ENCODE assay signal across 14 cellular contexts in the genomic region with DNA sequence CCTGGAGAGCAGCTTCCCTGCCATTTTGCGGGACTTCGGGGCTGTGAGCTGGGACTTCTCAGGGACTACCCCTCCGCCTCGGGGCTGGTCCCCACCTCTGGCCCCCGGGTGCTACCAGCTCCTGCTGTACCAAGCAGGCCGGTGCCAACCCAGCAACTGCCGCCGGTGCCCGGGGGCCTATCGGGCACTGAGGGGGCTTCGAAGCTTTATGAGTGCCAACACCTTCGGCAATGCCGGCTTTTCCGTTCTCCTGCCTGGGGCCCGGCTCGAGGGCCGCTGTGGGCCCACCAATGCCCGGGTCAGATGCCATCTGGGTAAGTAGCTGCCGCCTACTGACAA. TPM values are rescaled to one million over a fixed set of nuclear protein-coding genes. Genes with fewer than 3 reads are reported as not detected.
A peak's percentile ranks its signal among the peaks of the same experiment; 100 is the strongest.
DNase-seq lines count a peak whose midpoint lies in the region; ATAC-seq and TF ChIP-seq lines count a peak whose summit lies in the region.
"Had no signal": no experiment of that assay in that cellular context is flagged by ENCODE, and none has a peak within 500 bp of the region (broad histone marks: within the 10 kb centered on the region; RNA-seq: fewer than 3 reads in every experiment).

No MANE protein-coding gene starts in this region.

- peak overlapping the region; percentile 0 for H3K4me3 Mint-ChIP-seq in activated CD4-positive, alpha-beta memory T cell treated with anti-CD3 and anti-CD28 coated beads, Interleukin-2, amount 10 ng/mL, durations not matched to agents 7 days and 5 days
- H3K4me3 Mint-ChIP-seq in activated CD4-positive, alpha-beta memory T cell treated with anti-CD3 and anti-CD28 coated beads for 36 hours, result no peak overlapping the region
- H3K4me3 Mint-ChIP-seq in glutamatergic neuron (ENCODE audit: unreplicated experiment), result peak overlapping the region; percentile 85
- peak overlapping the region; percentile 78 for H3K4me3 Mint-ChIP-seq in stimulated activated effector memory CD8-positive, alpha-beta T cell treated with anti-CD3 and anti-CD28 coated beads, Interleukin-12 subunit alpha, Interleukin-12 subunit beta, amount 100 ng/mL, for 72 hours

- intact Hi-C loops in activated CD4-positive, alpha-beta memory T cell treated with anti-CD3 and anti-CD28 coated beads for 36 hours (cut with micrococcal nuclease), result no loop called here

- POLR2A ChIA-PET in activated CD4-positive, alpha-beta memory T cell treated with anti-CD3 and anti-CD28 coated beads, Interleukin-2, amount 10 ng/mL, durations not matched to agents 7 days and 5 days (lab: Charles Lee), result interaction anchor here (0.7 to 2.2 kb wide), 2 partner anchors 14 to 94 kb away, joined by 3 to 11 read pairs; a partner anchor contains a TSS
- POLR2A ChIA-PET in activated CD4-positive, alpha-beta memory T cell treated with anti-CD3 and anti-CD28 coated beads for 36 hours (lab: Charles Lee), result interaction anchor here (1.0 to 2.1 kb wide), 3 partner anchors 15 to 93 kb away, joined by 3 to 7 read pairs (median 6); a partner anchor contains a TSS

- CTCF ChIA-PET in activated CD4-positive, alpha-beta memory T cell treated with anti-CD3 and anti-CD28 coated beads, Interleukin-2, amount 10 ng/mL, durations not matched to agents 7 days and 5 days (lab: Charles Lee), result interaction anchor here (1.3 kb wide), 1 partner anchor 131 kb away, joined by 3 read pairs; no protein-coding TSS in a partner anchor
- CTCF ChIA-PET in activated CD4-positive, alpha-beta memory T cell treated with anti-CD3 and anti-CD28 coated beads for 36 hours (lab: Charles Lee), result interaction anchor here (1.5 to 2.0 kb wide), 4 partner anchors 24 to 201 kb away, joined by 3 to 12 read pairs (median 5); a partner anchor contains a TSS

- no peak for DNase-seq in activated CD4-positive, alpha-beta memory T cell treated with anti-CD3 and anti-CD28 coated beads, Interleukin-2, amount 10 ng/mL, durations not matched to agents 7 days and 5 days
- no peak for DNase-seq in activated CD4-positive, alpha-beta memory T cell treated with anti-CD3 and anti-CD28 coated beads for 36 hours
- no peak for DNase-seq in glutamatergic neuron
- DNase-seq in stimulated activated effector memory CD8-positive, alpha-beta T cell treated with anti-CD3 and anti-CD28 coated beads, Interleukin-12 subunit alpha, Interleukin-12 subunit beta, amount 100 ng/mL, for 72 hours (ENCODE audit: low spot score in 2 of 2), result no peak
- DNase-seq in NCI-H524 treated with DMSO at 0.1 percent for 48 hours (lab: John Stamatoyannopoulos, UW), result no peak
- no peak for DNase-seq in foreskin melanocyte
- DNase-seq: activated CD4-positive, CD25-positive, alpha-beta regulatory T cell treated with anti-CD3 and anti-CD28 coated beads, Interleukin-2, amount 50 U/mL, for 72 hours; activated gamma-delta T cell treated with Interleukin-2 at 50 U/mL for 16 hours; NCI-H1048; NCI-H524; SHP77 treated with DMSO at 0.1 percent for 48 hours had no signal

- H3K27me3 Mint-ChIP-seq in activated CD4-positive, alpha-beta memory T cell treated with anti-CD3 and anti-CD28 coated beads, Interleukin-2, amount 10 ng/mL, durations not matched to agents 7 days and 5 days, result peaks cover 18% of the 10 kb centered on the region
- H3K27me3 Mint-ChIP-seq in activated CD4-positive, alpha-beta memory T cell treated with anti-CD3 and anti-CD28 coated beads for 36 hours, result peaks cover 18% of the 10 kb centered on the region
- peaks cover 10% of the 10 kb centered on the region for H3K27me3 Mint-ChIP-seq in glutamatergic neuron (ENCODE audit: unreplicated experiment)

- no peaks in the 10 kb centered on the region for H3K9me3 Mint-ChIP-seq in activated CD4-positive, alpha-beta memory T cell treated with anti-CD3 and anti-CD28 coated beads, Interleukin-2, amount 10 ng/mL, durations not matched to agents 7 days and 5 days
- no peaks in the 10 kb centered on the region for H3K9me3 Mint-ChIP-seq in activated CD4-positive, alpha-beta memory T cell treated with anti-CD3 and anti-CD28 coated beads for 36 hours
- H3K9me3 Mint-ChIP-seq in glutamatergic neuron (ENCODE audit: unreplicated experiment), result peaks cover 14% of the 10 kb centered on the region
- no peaks in the 10 kb centered on the region for H3K9me3 Mint-ChIP-seq in stimulated activated effector memory CD8-positive, alpha-beta T cell treated with anti-CD3 and anti-CD28 coated beads, Interleukin-12 subunit alpha, Interleukin-12 subunit beta, amount 100 ng/mL, for 72 hours

- TF ChIP-seq CTCF in glutamatergic neuron (IDR thresholded peaks at IDR 0.05; ENCODE audit: partially characterized antibody, unreplicated experiment), result no peak

- H3K4me1 Mint-ChIP-seq in activated CD4-positive, alpha-beta memory T cell treated with anti-CD3 and anti-CD28 coated beads, Interleukin-2, amount 10 ng/mL, durations not matched to agents 7 days and 5 days, result peaks cover 9% of the 10 kb centered on the region
- peaks cover 8% of the 10 kb centered on the region for H3K4me1 Mint-ChIP-seq in activated CD4-positive, alpha-beta memory T cell treated with anti-CD3 and anti-CD28 coated beads for 36 hours (ENCODE audit: low read depth)
- H3K4me1 Mint-ChIP-seq in glutamatergic neuron (ENCODE audit: low read depth, unreplicated experiment), result peaks cover 19% of the 10 kb centered on the region
- peaks cover 28% of the 10 kb centered on the region for H3K4me1 Mint-ChIP-seq in stimulated activated effector memory CD8-positive, alpha-beta T cell treated with anti-CD3 and anti-CD28 coated beads, Interleukin-12 subunit alpha, Interleukin-12 subunit beta, amount 100 ng/mL, for 72 hours

- no peaks in the 10 kb centered on the region for H3K36me3 Mint-ChIP-seq in activated CD4-positive, alpha-beta memory T cell treated with anti-CD3 and anti-CD28 coated beads, Interleukin-2, amount 10 ng/mL, durations not matched to agents 7 days and 5 days (ENCODE audit: low read depth)
- no peaks in the 10 kb centered on the region for H3K36me3 Mint-ChIP-seq in activated CD4-positive, alpha-beta memory T cell treated with anti-CD3 and anti-CD28 coated beads for 36 hours
- peaks cover 4% of the 10 kb centered on the region for H3K36me3 Mint-ChIP-seq in glutamatergic neuron (ENCODE audit: unreplicated experiment)
- H3K36me3 Mint-ChIP-seq in stimulated activated effector memory CD8-positive, alpha-beta T cell treated with anti-CD3 and anti-CD28 coated beads, Interleukin-12 subunit alpha, Interleukin-12 subunit beta, amount 100 ng/mL, for 72 hours, result peaks cover 6% of the 10 kb centered on the region

- peak; percentile 3 for ATAC-seq in SK-N-SH treated with all-trans-retinoic acid at 6 μM for 48 hours
- ATAC-seq in stimulated activated effector memory CD8-positive, alpha-beta T cell treated with anti-CD3 and anti-CD28 coated beads, Interleukin-12 subunit alpha, Interleukin-12 subunit beta, amount 100 ng/mL, for 72 hours, result no peak
- ATAC-seq in GM21381 (IDR thresholded peaks at IDR 0.05; ENCODE audit: unreplicated experiment), result no peak
- ATAC-seq: lower lobe of right lung had no signal

- no peak overlapping the region for H3K27ac Mint-ChIP-seq in activated CD4-positive, alpha-beta memory T cell treated with anti-CD3 and anti-CD28 coated beads, Interleukin-2, amount 10 ng/mL, durations not matched to agents 7 days and 5 days
- H3K27ac Mint-ChIP-seq in activated CD4-positive, alpha-beta memory T cell treated with anti-CD3 and anti-CD28 coated beads for 36 hours, result no peak overlapping the region
- H3K27ac Mint-ChIP-seq in glutamatergic neuron (ENCODE audit: unreplicated experiment), result peak overlapping the region; percentile 44
- no peak overlapping the region for H3K27ac Mint-ChIP-seq in stimulated activated effector memory CD8-positive, alpha-beta T cell treated with anti-CD3 and anti-CD28 coated beads, Interleukin-12 subunit alpha, Interleukin-12 subunit beta, amount 100 ng/mL, for 72 hours

TF ChIP-seq in SK-N-SH treated with all-trans-retinoic acid at 6 μM for 48 hours, 23 proteins besides CTCF, POLR2A, EP300 and RAD21 (continues in another document):
- TF ChIP-seq RARB (CRISPR knock-in tag; IDR thresholded peaks at IDR 0.05) (no peak), CSDC2 (CRISPR knock-in tag; IDR thresholded peaks at IDR 0.05) (no peak), ZNF70 (CRISPR knock-in tag; IDR thresholded peaks at IDR 0.05) (no peak), ESRRG (CRISPR knock-in tag; IDR thresholded peaks at IDR 0.05) (no peak)
- TF ChIP-seq, protein P1, sequence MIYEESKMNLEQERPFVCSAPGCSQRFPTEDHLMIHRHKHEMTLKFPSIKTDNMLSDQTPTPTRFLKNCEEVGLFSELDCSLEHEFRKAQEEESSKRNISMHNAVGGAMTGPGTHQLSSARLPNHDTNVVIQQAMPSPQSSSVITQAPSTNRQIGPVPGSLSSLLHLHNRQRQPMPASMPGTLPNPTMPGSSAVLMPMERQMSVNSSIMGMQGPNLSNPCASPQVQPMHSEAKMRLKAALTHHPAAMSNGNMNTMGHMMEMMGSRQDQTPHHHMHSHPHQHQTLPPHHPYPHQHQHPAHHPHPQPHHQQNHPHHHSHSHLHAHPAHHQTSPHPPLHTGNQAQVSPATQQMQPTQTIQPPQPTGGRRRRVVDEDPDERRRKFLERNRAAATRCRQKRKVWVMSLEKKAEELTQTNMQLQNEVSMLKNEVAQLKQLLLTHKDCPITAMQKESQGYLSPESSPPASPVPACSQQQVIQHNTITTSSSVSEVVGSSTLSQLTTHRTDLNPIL (CRISPR knock-in tag; IDR thresholded peaks at IDR 0.05; ENCODE audit: low read depth), result no peak

RNA-seq across cellular contexts. Expression of a gene that starts 1.3 kb away (rescaled TPM):
- under 1 TPM in 1 of 2 experiments, not detected in 1; 0.15 TPM for total RNA-seq in activated CD4-positive, alpha-beta memory T cell treated with anti-CD3 and anti-CD28 coated beads, Interleukin-2, amount 10 ng/mL, durations not matched to agents 7 days and 5 days
- 1 to 10 TPM; 1.6 to 1.9 TPM for total RNA-seq in activated CD4-positive, alpha-beta memory T cell treated with anti-CD3 and anti-CD28 coated beads for 36 hours
- total RNA-seq in glutamatergic neuron (ENCODE audit: unreplicated experiment), result 56.4 TPM

RNA-seq across cellular contexts. Expression of a gene that starts 2.2 kb away (rescaled TPM):
- under 1 TPM; 0.08 to 0.13 TPM for total RNA-seq in activated CD4-positive, alpha-beta memory T cell treated with anti-CD3 and anti-CD28 coated beads, Interleukin-2, amount 10 ng/mL, durations not matched to agents 7 days and 5 days
- total RNA-seq in activated CD4-positive, alpha-beta memory T cell treated with anti-CD3 and anti-CD28 coated beads for 36 hours, result under 1 TPM; 0.38 to 0.58 TPM
- 176 TPM for total RNA-seq in glutamatergic neuron (ENCODE audit: unreplicated experiment)

RNA-seq across cellular contexts. Expression of a gene that starts 24.4 kb away (rescaled TPM):
- 10 to 100 TPM; 34.5 to 36.0 TPM for total RNA-seq in activated CD4-positive, alpha-beta memory T cell treated with anti-CD3 and anti-CD28 coated beads, Interleukin-2, amount 10 ng/mL, durations not matched to agents 7 days and 5 days
- total RNA-seq in activated CD4-positive, alpha-beta memory T cell treated with anti-CD3 and anti-CD28 coated beads for 36 hours, result 10 to 100 TPM; 36.6 to 37.9 TPM
- 18.4 TPM for total RNA-seq in glutamatergic neuron (ENCODE audit: unreplicated experiment)

RNA-seq across cellular contexts. Expression of a gene that starts 38.5 kb away (rescaled TPM):
- total RNA-seq in activated CD4-positive, alpha-beta memory T cell treated with anti-CD3 and anti-CD28 coated beads, Interleukin-2, amount 10 ng/mL, durations not matched to agents 7 days and 5 days, result 10 to 100 TPM; 60.0 to 63.2 TPM
- total RNA-seq in activated CD4-positive, alpha-beta memory T cell treated with anti-CD3 and anti-CD28 coated beads for 36 hours, result 10 to 100 TPM; 39.5 to 43.9 TPM
- total RNA-seq in glutamatergic neuron (ENCODE audit: unreplicated experiment), result 71.0 TPM

Comparison
In these comparisons a context has a peak if more than half of its experiments do, and no peak if none do; other contexts are left out.
1. RNA of a gene that starts 1.3 kb away (total RNA-seq): 56.4 TPM in glutamatergic neuron (single experiment); 1.6 to 1.9 TPM in activated CD4-positive, alpha-beta memory T cell treated with anti-CD3 and anti-CD28 coated beads for 36 hours and 0.15 TPM in activated CD4-positive, alpha-beta memory T cell treated with anti-CD3 and anti-CD28 coated beads, Interleukin-2, amount 10 ng/mL, durations not matched to agents 7 days and 5 days; every median in the first group is over 10 times any median in the second.
2. RNA of a gene that starts 2.2 kb away (total RNA-seq): 176 TPM in glutamatergic neuron (single experiment); 0.38 to 0.58 TPM in activated CD4-positive, alpha-beta memory T cell treated with anti-CD3 and anti-CD28 coated beads for 36 hours and 0.08 to 0.13 TPM in activated CD4-positive, alpha-beta memory T cell treated with anti-CD3 and anti-CD28 coated beads, Interleukin-2, amount 10 ng/mL, durations not matched to agents 7 days and 5 days; every median in the first group is over 100 times any median in the second.